In genomic region chr3:98901465-98902174, GRCh38 we compare ENCODE assay signal across 8 cellular contexts. TPM values are rescaled to one million over a fixed set of nuclear protein-coding genes. Genes with fewer than 3 reads are reported as not detected.
A peak's percentile ranks its signal among the peaks of the same experiment; 100 is the strongest.
DNase-seq lines count a peak whose midpoint lies in the region; ATAC-seq lines count a peak whose summit lies in the region.

Gene DCBLD2, minus strand, starts transcription at chr3:98901695. Its CDS starts 369 bp downstream, at chr3:98901326.

- WGBS in HUES64, result under 1% methylated on average over 67 of the region's 73 CpGs

- no peaks in the 10 kb centered on the region for H3K36me3 Mint-ChIP-seq in activated T-cell treated with anti-CD3 and anti-CD28 coated beads, Interleukin-2, amount 50 U/mL, for 24 hours (ENCODE audit: low read depth)

- peak within 1 kb of the TSS; percentile 86 for H3K4me3 ChIP-seq in HUES64 (ENCODE audit: low read length)
- peak within 1 kb of the TSS; percentile 68 for H3K4me3 ChIP-seq in mononuclear cell (ENCODE audit: low read length)

- peak; percentile 99 for ATAC-seq in GM21515 (IDR thresholded peaks at IDR 0.05; ENCODE audit: unreplicated experiment)

- peak within 1 kb of the TSS; percentile 84 for H3K4me3 Mint-ChIP-seq in activated T-cell treated with anti-CD3 and anti-CD28 coated beads, Interleukin-2, amount 50 U/mL, for 24 hours

- no peaks in the 10 kb centered on the region for H3K9me3 Mint-ChIP-seq in activated T-cell treated with anti-CD3 and anti-CD28 coated beads, Interleukin-2, amount 50 U/mL, for 24 hours

- peaks cover 24% of the 10 kb centered on the region for H3K4me1 Mint-ChIP-seq in activated T-cell treated with anti-CD3 and anti-CD28 coated beads, Interleukin-2, amount 50 U/mL, for 24 hours (ENCODE audit: low read depth)

- peak; percentile 97 for DNase-seq in D341Med (ENCODE audit: low spot score)
- peak; percentile 72 for DNase-seq in OCI-M2 (lab: John Stamatoyannopoulos, UW; ENCODE audit: unreplicated experiment)
- peak; percentile 93 for DNase-seq in activated T-cell treated with anti-CD3 and anti-CD28 coated beads, Interleukin-2, amount 50 U/mL, for 24 hours
- peak; percentile 97 for DNase-seq in epithelial cell of prostate (ENCODE audit: low read depth, low spot score)
- peak; percentile 84 to 86 for DNase-seq in stimulated activated CD8-positive, alpha-beta memory T cell treated with anti-CD3 and anti-CD28 coated beads, Interleukin-2, amount 100 ng/mL, for 48 hours (ENCODE audit: low read depth in 2 of 2)

- peak within 1 kb of the TSS; percentile 84 for H3K27ac Mint-ChIP-seq in activated T-cell treated with anti-CD3 and anti-CD28 coated beads, Interleukin-2, amount 50 U/mL, for 24 hours

- H3K9ac ChIP-seq in HUES64 (ENCODE audit: low read depth, low read length), result peak within 1 kb of the TSS; percentile 90

- H3K27me3 Mint-ChIP-seq in activated T-cell treated with anti-CD3 and anti-CD28 coated beads, Interleukin-2, amount 50 U/mL, for 24 hours, result peaks cover 26% of the 10 kb centered on the region

- H3K27me3 ChIP-seq in HUES64 (ENCODE audit: insufficient read depth, low read length) (no peaks in the 10 kb centered on the region), mononuclear cell (ENCODE audit: insufficient read depth, low read length) (peaks cover 14% of the 10 kb centered on the region)

- H3K36me3 ChIP-seq in HUES64 (ENCODE audit: insufficient read depth, low read length), result peaks cover 3% of the 10 kb centered on the region; the same call in 1 of the 2 replicates

- H3K9me3 ChIP-seq in HUES64 (ENCODE audit: insufficient read depth, low read depth, low read length) (no peaks in the 10 kb centered on the region), mononuclear cell (ENCODE audit: low read depth, low read length) (no peaks in the 10 kb centered on the region)

- H3K27ac ChIP-seq in HUES64 (ENCODE audit: low read depth, low read length), result peak within 1 kb of the TSS; percentile 88
- peak within 1 kb of the TSS; percentile 80 for H3K27ac ChIP-seq in epithelial cell of prostate

- peaks cover 17% of the 10 kb centered on the region for H3K4me1 ChIP-seq in HUES64 (ENCODE audit: insufficient read depth, low read length)
- peaks cover 12% of the 10 kb centered on the region for H3K4me1 ChIP-seq in mononuclear cell (ENCODE audit: insufficient read depth, low read length)

RNA-seq across cellular contexts. Expression of gene DCBLD2, which starts in this region (rescaled TPM):
- polyA plus RNA-seq in HUES64 (2013, experiment 1 of 2), result 34.5 TPM
- 37.0 TPM for polyA plus RNA-seq in HUES64 (2013, experiment 2 of 2)
- 0.94 TPM for total RNA-seq in mononuclear cell

Comparison
In these comparisons a context has a peak if more than half of its experiments do, and no peak if none do; other contexts are left out.
1. Peak in every context shown above with its lines: DNase-seq, ATAC-seq, H3K4me3 ChIP-seq and H3K27ac ChIP-seq.